Comparison of ENCODE assay signal across 16 cellular contexts in genomic region chr5:71471193-71471592, GRCh38. TPM values are rescaled to one million over a fixed set of nuclear protein-coding genes. Genes with fewer than 3 reads are reported as not detected.
DNase-seq lines count a peak whose midpoint lies in the region; TF ChIP-seq lines count a peak whose summit lies in the region.
"Had no signal": no experiment of that assay in that cellular context is flagged by ENCODE, and none has a peak within 500 bp of the region (broad histone marks: within the 10 kb centered on the region; RNA-seq: fewer than 3 reads in every experiment).

No MANE protein-coding gene starts in this region.

- peaks cover 19% of the 10 kb centered on the region for H3K79me2 ChIP-seq in mammary epithelial cell (ENCODE audit: insufficient read depth, low read length)

- POLR2A ChIA-PET in A673 (lab: Charles Lee; ENCODE audit: low non-redundant PET) = no interaction called here

- H3K4me3 ChIP-seq in A673 (ENCODE audit: low read depth, low read length, poor library complexity, severe bottlenecking) (no peak overlapping the region), mammary epithelial cell (replicated peaks in 1 of 3; ENCODE audit: insufficient read depth in 1 of 3, low read depth in 2 of 3, low read length in 3 of 3) (no peak overlapping the region)
- H3K4me3 ChIP-seq: left ventricle myocardium inferior, prostate gland had no signal

- peaks cover 69% of the 10 kb centered on the region for H3K36me3 ChIP-seq in A673 (ENCODE audit: insufficient read depth, low read length, poor library complexity, severe bottlenecking)
- peaks cover 34% of the 10 kb centered on the region for H3K36me3 ChIP-seq in mammary epithelial cell (ENCODE audit: insufficient read depth, low read length)
- H3K36me3 ChIP-seq: prostate gland had no signal

- intact Hi-C loops in A673 (cut with micrococcal nuclease; ENCODE audit: unreplicated experiment) (loop anchor here (10.0 kb wide), 1 partner anchor 284 kb away; no protein-coding TSS in a partner anchor), mammary epithelial cell (cut with micrococcal nuclease) (no loop called here)

- BruUV-seq in A673 (replicated peaks; lab: Mats Ljungman, UMichigan) = TSS peak; percentile 7
- no TSS peak for BruUV-seq in mammary epithelial cell (replicated peaks; lab: Mats Ljungman, UMichigan)

- H3K9me3 ChIP-seq in A673 (ENCODE audit: low read depth, low read length, poor library complexity, severe bottlenecking) (no peaks in the 10 kb centered on the region), mammary epithelial cell (replicated peaks; ENCODE audit: insufficient read depth, low read length) (no peaks in the 10 kb centered on the region)
- H3K9me3 ChIP-seq: left ventricle myocardium inferior, prostate gland had no signal

- H4K20me1 ChIP-seq in mammary epithelial cell (ENCODE audit: insufficient read depth, low read length) = no peaks in the 10 kb centered on the region

- H2AFZ ChIP-seq in mammary epithelial cell (ENCODE audit: low read depth, low read length) = no peak overlapping the region

- H3K9ac ChIP-seq in mammary epithelial cell (ENCODE audit: insufficient read depth, low read length) = no peak overlapping the region

- H3K4me1 ChIP-seq in A673 (ENCODE audit: insufficient read depth, low read length, poor library complexity, severe bottlenecking) (no peaks in the 10 kb centered on the region), mammary epithelial cell (ENCODE audit: insufficient read depth, low read length) (peaks cover 6% of the 10 kb centered on the region)
- H3K4me1 ChIP-seq: left ventricle myocardium inferior, prostate gland had no signal

- DNase-seq in A673 (ENCODE audit: low spot score) (no peak), LHCN-M2 (ENCODE audit: low read depth) (peak; percentile 71), mammary epithelial cell (peak; percentile 81), iris pigment epithelial cell (ENCODE audit: low read depth) (peak; percentile 82), medulla oblongata (ENCODE audit: extremely low spot score) (no peak), COR-L47 (lab: John Stamatoyannopoulos, UW) (no peak), SHP77 treated with DMSO at 0.1 percent for 48 hours (lab: John Stamatoyannopoulos, UW) (no peak)
- DNase-seq in central memory CD4-positive, alpha-beta T cell = no peak
- DNase-seq: activated naive CD4-positive, alpha-beta T cell treated with anti-CD3 and anti-CD28 coated beads, Interleukin-2, amount 50 U/mL, for 16 hours; GF-D8; left ventricle myocardium inferior; naive thymus-derived CD4-positive, alpha-beta T cell; NCI-H1694 treated with DMSO at 0.1 percent for 48 hours; NCI-H510A treated with DMSO at 0.1 percent for 48 hours; OCI-M1 had no signal

- CTCF ChIA-PET in A673 (lab: Charles Lee) (no interaction called here), mammary epithelial cell (lab: Charles Lee; ENCODE audit: low non-redundant PET) (interaction anchor here (0.9 kb wide), 1 partner anchor 130 kb away, joined by 5 read pairs; no protein-coding TSS in a partner anchor)

- H3K27me3 ChIP-seq in A673 (replicated peaks; ENCODE audit: insufficient read depth, low read depth, low read length, poor library complexity) (no peaks in the 10 kb centered on the region), mammary epithelial cell (ENCODE audit: insufficient read depth, low read length) (no peaks in the 10 kb centered on the region)

- dilution Hi-C loops in mammary epithelial cell (cut with HindIII; ENCODE audit: low sequenced_read_pairs) = no loop called here

- peak overlapping the region; percentile 29 for H3K4me2 ChIP-seq in mammary epithelial cell (ENCODE audit: insufficient read depth, low read depth, low read length)

- WGBS in mammary epithelial cell (ENCODE audit: low coverage, missing lambda C conversion rate) = 53% methylated on average over 9 of the region's 9 CpGs

- H3K27ac ChIP-seq in A673 (ENCODE audit: low read depth, low read length, poor library complexity, severe bottlenecking) (no peak overlapping the region), mammary epithelial cell (ENCODE audit: insufficient read depth, low read depth, low read length) (peak overlapping the region; percentile 33)
- H3K27ac ChIP-seq: left ventricle myocardium inferior, prostate gland had no signal

- no peak for TF ChIP-seq CTCF in A673 (conservative IDR thresholded peaks at IDR 0.05; ENCODE audit: low read depth, low read length)
- TF ChIP-seq CTCF in mammary epithelial cell (conservative IDR thresholded peaks at IDR 0.05 in 1 of 2, IDR thresholded peaks at IDR 0.05 in 1 of 2; ENCODE audit: extremely low read depth in 1 of 2, insufficient read depth in 1 of 2, low read depth in 1 of 2, low read length in 2 of 2) = no peak

- in situ Hi-C loops in mammary epithelial cell (cut with MboI; ENCODE audit: low sequenced_read_pairs in 2 of 2) = no loop called here

RNA-seq across cellular contexts. Expression of gene BDP1, which starts 15.7 kb away (rescaled TPM):
- total RNA-seq in A673 (2021) (71.1 and 73.5 TPM in 2 replicates), LHCN-M2 (2014; rRNA removed) (18.2 and 18.9 TPM in 2 replicates), mammary epithelial cell (10 to 100 TPM; 18.7 to 26.4 TPM)
- polyA plus RNA-seq in LHCN-M2 (2012) = 3.0 TPM
- 6.1 TPM for polyA plus RNA-seq in mammary epithelial cell
- 16.1 TPM for polyA minus RNA-seq in mammary epithelial cell

Comparison
In these comparisons a context has a peak if more than half of its experiments do, and no peak if none do; other contexts are left out.
1. DNase-seq: peak in LHCN-M2 (single experiment), mammary epithelial cell (single experiment) and iris pigment epithelial cell (single experiment); none in A673 (single experiment), medulla oblongata (single experiment), COR-L47 (single experiment), central memory CD4-positive, alpha-beta T cell (single experiment) and SHP77 treated with DMSO at 0.1 percent for 48 hours (single experiment).